Comparison of ENCODE assay signal across 1 cellular context in genomic region chr18:23352042-23352441, GRCh38.
TF ChIP-seq lines count a peak whose summit lies in the region.

No MANE protein-coding gene starts in this region.

TF ChIP-seq in GM23338, 12 proteins besides CTCF, POLR2A, EP300 and RAD21 (continued from another document):
- TF ChIP-seq ZNF462 (CRISPR knock-in tag; IDR thresholded peaks at IDR 0.05) (no peak), POLR2AphosphoS5 (IDR thresholded peaks at IDR 0.05; ENCODE audit: low read depth) (no peak), ZNF331 (CRISPR knock-in tag; IDR thresholded peaks at IDR 0.05; ENCODE audit: low read depth) (no peak), EZH2 (IDR thresholded peaks at IDR 0.05; ENCODE audit: low read depth, unreplicated experiment) (no peak)
